Comparison of ENCODE assay signal across 2 cellular contexts in genomic region chr12:57500213-57500612, GRCh38.
TF ChIP-seq lines count a peak whose summit lies in the region.

No MANE protein-coding gene starts in this region.

TF ChIP-seq in HCT116, 20 proteins besides CTCF, POLR2A, EP300 and RAD21:
- peak; percentile 30; the same call in 1 of the 2 replicates for TF ChIP-seq POLR2AphosphoS5 (IDR thresholded peaks at IDR 0.05; ENCODE audit: low read depth, low read length)
- no peak for TF ChIP-seq JUND (IDR thresholded peaks at IDR 0.05)

TF ChIP-seq in GM12878, 131 proteins besides CTCF, POLR2A, EP300 and RAD21:
- TF ChIP-seq TARDBP (IDR thresholded peaks at IDR 0.05; ENCODE audit: borderline replicate concordance), result no peak
- TF ChIP-seq PRDM15 (CRISPR knock-in tag; IDR thresholded peaks at IDR 0.05), result no peak
- TF ChIP-seq E4F1 (IDR thresholded peaks at IDR 0.05; ENCODE audit: borderline replicate concordance, partially characterized antibody), result no peak
- no peak for TF ChIP-seq PBX3 (IDR thresholded peaks at IDR 0.05; ENCODE audit: insufficient replicate concordance, low read depth, low read length)
